In the genomic region with DNA sequence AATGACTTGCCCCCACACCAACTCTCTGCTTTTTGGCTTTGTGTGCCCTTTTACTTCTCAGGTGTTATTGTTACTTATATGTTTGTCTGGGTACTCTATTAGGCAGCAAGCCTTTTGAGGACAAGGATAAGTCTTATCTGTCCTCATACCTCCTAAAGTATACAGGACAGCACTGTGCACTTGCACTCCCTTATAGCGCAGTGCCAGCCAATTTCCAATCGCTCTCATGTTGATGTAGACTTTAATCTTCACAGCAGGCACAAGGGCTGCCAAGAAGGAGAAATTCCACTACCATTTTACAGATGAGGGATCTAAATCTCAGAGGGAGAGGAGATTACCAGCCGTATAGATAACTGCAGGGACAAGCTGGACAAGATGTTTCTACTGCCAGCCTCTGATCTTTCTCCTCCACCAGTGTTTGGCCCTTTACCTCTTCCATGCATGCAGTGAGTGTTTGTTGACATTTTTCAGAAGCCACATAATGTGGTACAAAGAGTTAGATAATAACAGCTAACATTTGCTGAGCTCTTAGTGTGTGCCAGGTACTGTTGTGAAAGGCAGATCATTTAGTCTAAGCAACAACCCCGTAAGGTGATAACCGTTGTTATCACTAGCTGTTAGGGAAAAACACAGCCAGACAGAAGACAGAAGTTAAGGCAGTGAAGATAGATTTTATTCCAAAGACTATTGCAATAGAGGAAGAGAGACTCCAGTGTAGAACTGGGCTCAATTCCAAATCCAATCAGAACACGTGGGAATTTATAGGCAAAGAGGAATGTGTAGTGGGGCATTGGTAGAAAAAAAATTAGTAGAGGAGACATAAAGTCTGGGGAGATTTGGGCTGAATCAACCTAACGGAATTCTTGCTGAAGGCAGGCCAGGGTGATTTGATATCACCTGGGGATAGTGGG, we compare ENCODE assay signal across 1 cellular context.
TF ChIP-seq lines count a peak whose summit lies in the region.

No MANE protein-coding gene starts in this region.

TF ChIP-seq in H1, 55 proteins besides CTCF, POLR2A, EP300 and RAD21 (continued from another document):
- TF ChIP-seq, protein P1, sequence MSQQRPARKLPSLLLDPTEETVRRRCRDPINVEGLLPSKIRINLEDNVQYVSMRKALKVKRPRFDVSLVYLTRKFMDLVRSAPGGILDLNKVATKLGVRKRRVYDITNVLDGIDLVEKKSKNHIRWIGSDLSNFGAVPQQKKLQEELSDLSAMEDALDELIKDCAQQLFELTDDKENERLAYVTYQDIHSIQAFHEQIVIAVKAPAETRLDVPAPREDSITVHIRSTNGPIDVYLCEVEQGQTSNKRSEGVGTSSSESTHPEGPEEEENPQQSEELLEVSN (IDR thresholded peaks at IDR 0.05), result no peak
- TF ChIP-seq CBX5 (IDR thresholded peaks at IDR 0.05; ENCODE audit: low read depth, low read length), result no peak
- no peak for TF ChIP-seq ASH2L (IDR thresholded peaks at IDR 0.05; ENCODE audit: low read length)
- no peak for TF ChIP-seq YY1 (IDR thresholded peaks at IDR 0.05; ENCODE audit: low read depth, low read length)
- TF ChIP-seq SIN3A (conservative IDR thresholded peaks at IDR 0.05 in 1 of 2, IDR thresholded peaks at IDR 0.05 in 1 of 2; ENCODE audit: low read depth in 1 of 2, low read length in 2 of 2), result no peak
